ENCODE assay signal across 13 cellular contexts in genomic region chr12:51683763-51684357, GRCh38.
DNase-seq lines count a peak whose midpoint lies in the region; ATAC-seq, FAIRE-seq and TF ChIP-seq lines count a peak whose summit lies in the region.
"Had no signal": no experiment of that assay in that cellular context is flagged by ENCODE, and none has a peak within 500 bp of the region (broad histone marks: within the 10 kb centered on the region; RNA-seq: fewer than 3 reads in every experiment).

No MANE protein-coding gene starts in this region.

- WGBS in A549 (ENCODE audit: missing lambda C conversion rate) = 15% methylated on average over 4 of the region's 4 CpGs
- WGBS in trophoblast cell (ENCODE audit: extremely low coverage, insufficient coverage, insufficient read length) = no CpG with 5 or more reads among the region's 4 CpGs

- TF ChIP-seq RAD21 in A549 (conservative IDR thresholded peaks at IDR 0.05 in 1 of 2, IDR thresholded peaks at IDR 0.05 in 1 of 2) = no peak

- in situ Hi-C loops in astrocyte of the spinal cord (cut with HindIII; ENCODE audit: low sequenced_read_pairs) = no loop called here

- no peak overlapping the region for H4K12ac ChIP-seq in trophoblast cell (ENCODE audit: low read depth, low read length)

- no peak for TF ChIP-seq EP300 in A549 (IDR thresholded peaks at IDR 0.05)

- no peak overlapping the region for H3K4ac ChIP-seq in trophoblast cell (ENCODE audit: low read depth, low read length)

- H3K4me3 Mint-ChIP-seq in HFFc6 = peak overlapping the region; percentile 10
- H3K4me3 Mint-ChIP-seq: stimulated activated memory B cell treated with anti-CD40 and anti-IgM and Interleukin-4, amounts not matched to agents 10 μg/mL and 1 μg/mL and 100 μg/mL, for 72 hours; T-helper 1 cell treated with Interleukin-12 subunit alpha and Interleukin-12 subunit beta and Interleukin-4 antibody, amounts not matched to agents 30 μg/mL and 1 μg/mL, for 36 hours had no signal

- CTCF ChIA-PET in A549 (lab: Yijun Ruan, JAX) = interaction anchor here (1.3 to 1.6 kb wide), 3 partner anchors 25 to 130 kb away, joined by 3 to 7 read pairs (median 3); no protein-coding TSS in a partner anchor

- H2AK5ac ChIP-seq in trophoblast cell (ENCODE audit: low read length) = no peak overlapping the region

- H3K27me3 ChIP-seq in trophoblast cell (ENCODE audit: insufficient read depth, low read length) = no peaks in the 10 kb centered on the region

- POLR2A ChIA-PET in A549 (lab: Yijun Ruan, JAX) = interaction anchor here (0.6 to 1.4 kb wide), 2 partner anchors 21 to 130 kb away, joined by 3 to 5 read pairs; a partner anchor contains a TSS

- no peak overlapping the region for H3K18ac ChIP-seq in trophoblast cell (ENCODE audit: low read length)

- H2BK5ac ChIP-seq in trophoblast cell (ENCODE audit: low read depth, low read length, poor library complexity) = no peak overlapping the region

- H3K14ac ChIP-seq in trophoblast cell (ENCODE audit: low read length) = no peak overlapping the region

- no peak for FAIRE-seq in A549 (lab: Jason Lieb, UNC)
- no peak for FAIRE-seq in GM12891 (lab: Jason Lieb, UNC)
- FAIRE-seq in GM19239 (lab: Jason Lieb, UNC) = no peak

- peak overlapping the region; percentile 66 to 79 for H3K27ac ChIP-seq in A549
- no peak overlapping the region for H3K27ac ChIP-seq in trophoblast cell (ENCODE audit: low read depth, low read length)
- H3K27ac ChIP-seq: coronary artery had no signal

- no peaks in the 10 kb centered on the region for H3K27me3 Mint-ChIP-seq in HFFc6 (ENCODE audit: insufficient read depth)

- H3K4me1 ChIP-seq in A549 (peaks cover 25% of the 10 kb centered on the region), trophoblast cell (ENCODE audit: control insufficient read depth in 1 of 2, insufficient read depth in 2 of 2, low read length in 2 of 2) (peaks cover 0 to 2% of the 10 kb centered on the region in 2 experiments)

- no peak overlapping the region for H4K8ac ChIP-seq in trophoblast cell (ENCODE audit: low read depth, low read length)

- H3K4me3 ChIP-seq in A549 (peak overlapping the region; percentile 7; the same call in 2 of the 3 replicates), astrocyte of the spinal cord (ENCODE audit: low read depth, low read length) (no peak overlapping the region), trophoblast cell (ENCODE audit: low read depth, low read length) (no peak overlapping the region)
- H3K4me3 ChIP-seq: coronary artery, smooth muscle cell had no signal

- H3K79me2 ChIP-seq in trophoblast cell (ENCODE audit: control insufficient read depth, insufficient read depth, low read length, poor library complexity) = no peaks in the 10 kb centered on the region

- no peak overlapping the region for H3K9ac ChIP-seq in trophoblast cell (ENCODE audit: low read length)

- H2BK120ac ChIP-seq in trophoblast cell (ENCODE audit: insufficient read depth, low read length, poor library complexity) = no peak overlapping the region

- no peak overlapping the region for H3K23ac ChIP-seq in trophoblast cell (ENCODE audit: low read length)

- H3K79me1 ChIP-seq in trophoblast cell (ENCODE audit: low read length) = no peaks in the 10 kb centered on the region

- H3K9me3 ChIP-seq in A549 (no peaks in the 10 kb centered on the region), trophoblast cell (ENCODE audit: insufficient read depth, low read depth, low read length) (no peaks in the 10 kb centered on the region)

- H3K4me2 ChIP-seq in A549 = peak overlapping the region; percentile 72
- no peak overlapping the region for H3K4me2 ChIP-seq in trophoblast cell (ENCODE audit: low read length)
- H3K4me2 ChIP-seq: smooth muscle cell had no signal

- ATAC-seq in A549 (peak; percentile 62 to 66), HG03108 (IDR thresholded peaks at IDR 0.05; ENCODE audit: unreplicated experiment) (no peak)
- ATAC-seq: stimulated activated memory B cell treated with anti-CD40 and anti-IgM and Interleukin-4, amounts not matched to agents 10 μg/mL and 1 μg/mL and 100 μg/mL, for 72 hours had no signal

- H2AFZ ChIP-seq in trophoblast cell (ENCODE audit: insufficient read depth, low read length, poor library complexity) = no peak overlapping the region

- DNase-seq in A549 (ENCODE audit: low read depth in 1 of 2, low spot score in 1 of 2) = peak in 1 of 2 experiments; percentile 42
- DNase-seq in HFFc6 = peak; percentile 59
- DNase-seq in astrocyte of the spinal cord (ENCODE audit: low read depth, low spot score) = peak; percentile 69
- DNase-seq in kidney glomerular epithelial cell (lab: John Stamatoyannopoulos, UW) = peak; percentile 20
- no peak for DNase-seq in GM12891 (ENCODE audit: insufficient read length, low spot score)
- DNase-seq in trophoblast cell = no peak
- DNase-seq in GM19239 (ENCODE audit: insufficient read length, low spot score) = no peak
- DNase-seq: NCI-H2029 treated with DMSO at 0.1 percent for 48 hours had no signal

- no peak overlapping the region for H2BK12ac ChIP-seq in trophoblast cell (ENCODE audit: low read length)

- H3K4me1 Mint-ChIP-seq in HFFc6 (ENCODE audit: low read depth) = peaks cover 78% of the 10 kb centered on the region
- H3K4me1 Mint-ChIP-seq: stimulated activated memory B cell treated with anti-CD40 and anti-IgM and Interleukin-4, amounts not matched to agents 10 μg/mL and 1 μg/mL and 100 μg/mL, for 72 hours had no signal

- TF ChIP-seq CTCF in A549 (IDR thresholded peaks at IDR 0.05) = no peak
- no peak for TF ChIP-seq CTCF in HFFc6 (IDR thresholded peaks at IDR 0.05)
- no peak for TF ChIP-seq CTCF in astrocyte of the spinal cord (IDR thresholded peaks at IDR 0.05; ENCODE audit: low read depth, low read length)

- no peaks in the 10 kb centered on the region for H3K9me3 Mint-ChIP-seq in HFFc6
- H3K9me3 Mint-ChIP-seq: stimulated activated memory B cell treated with anti-CD40 and anti-IgM and Interleukin-4, amounts not matched to agents 10 μg/mL and 1 μg/mL and 100 μg/mL, for 72 hours; T-helper 1 cell treated with Interleukin-12 subunit alpha and Interleukin-12 subunit beta and Interleukin-4 antibody, amounts not matched to agents 30 μg/mL and 1 μg/mL, for 36 hours had no signal

- peaks cover 9% of the 10 kb centered on the region for H3K36me3 Mint-ChIP-seq in HFFc6 (ENCODE audit: low read depth)
- H3K36me3 Mint-ChIP-seq: stimulated activated memory B cell treated with anti-CD40 and anti-IgM and Interleukin-4, amounts not matched to agents 10 μg/mL and 1 μg/mL and 100 μg/mL, for 72 hours had no signal

- no peak for TF ChIP-seq POLR2A in A549 (IDR thresholded peaks at IDR 0.05; ENCODE audit: low read length)
- no peak for TF ChIP-seq POLR2A in GM12891 (IDR thresholded peaks at IDR 0.05; ENCODE audit: low read depth, low read length)

- peak overlapping the region; percentile 62 for H3K27ac Mint-ChIP-seq in HFFc6
- H3K27ac Mint-ChIP-seq: stimulated activated memory B cell treated with anti-CD40 and anti-IgM and Interleukin-4, amounts not matched to agents 10 μg/mL and 1 μg/mL and 100 μg/mL, for 72 hours; T-helper 1 cell treated with Interleukin-12 subunit alpha and Interleukin-12 subunit beta and Interleukin-4 antibody, amounts not matched to agents 30 μg/mL and 1 μg/mL, for 36 hours had no signal

- H3K36me3 ChIP-seq in trophoblast cell (ENCODE audit: control insufficient read depth in 1 of 2, insufficient read depth in 2 of 2, low read length in 2 of 2) = no peaks in the 10 kb centered on the region

- no peak overlapping the region for H4K91ac ChIP-seq in trophoblast cell (ENCODE audit: low read depth, low read length)

TF ChIP-seq in A549, 52 proteins besides CTCF, POLR2A, EP300 and RAD21:
- no peak for TF ChIP-seq FOSB (CRISPR knock-in tag; IDR thresholded peaks at IDR 0.05)
- peak; percentile 37 to 74; a peak in 3 of 4 replicates for TF ChIP-seq CEBPB (IDR thresholded peaks at IDR 0.05)
- no peak for TF ChIP-seq FOSL2 (IDR thresholded peaks at IDR 0.05)
- TF ChIP-seq FOSL2 (CRISPR knock-in tag; IDR thresholded peaks at IDR 0.05) = peak; percentile 75

TF ChIP-seq in GM12891, 5 proteins besides CTCF, POLR2A, EP300 and RAD21:
- TF ChIP-seq POLR2AphosphoS5 (IDR thresholded peaks at IDR 0.05; ENCODE audit: low read depth, low read length) (no peak), POU2F2 (IDR thresholded peaks at IDR 0.05; ENCODE audit: low read depth, low read length) (no peak), TAF1 (IDR thresholded peaks at IDR 0.05; ENCODE audit: low read depth, low read length) (no peak), SPI1 (IDR thresholded peaks at IDR 0.05; ENCODE audit: low read depth, low read length) (no peak), PAX5 (IDR thresholded peaks at IDR 0.05; ENCODE audit: insufficient read depth, low read length, severe bottlenecking) (no peak)

Comparison
In these comparisons a context has a peak if more than half of its experiments do, and no peak if none do; other contexts are left out.
1. DNase-seq: peak in HFFc6 (single experiment), astrocyte of the spinal cord (single experiment) and kidney glomerular epithelial cell (single experiment); none in GM12891 (single experiment), trophoblast cell (0 of 2) and GM19239 (single experiment).